ENCODE assay signal across 8 cellular contexts in the genomic region with DNA sequence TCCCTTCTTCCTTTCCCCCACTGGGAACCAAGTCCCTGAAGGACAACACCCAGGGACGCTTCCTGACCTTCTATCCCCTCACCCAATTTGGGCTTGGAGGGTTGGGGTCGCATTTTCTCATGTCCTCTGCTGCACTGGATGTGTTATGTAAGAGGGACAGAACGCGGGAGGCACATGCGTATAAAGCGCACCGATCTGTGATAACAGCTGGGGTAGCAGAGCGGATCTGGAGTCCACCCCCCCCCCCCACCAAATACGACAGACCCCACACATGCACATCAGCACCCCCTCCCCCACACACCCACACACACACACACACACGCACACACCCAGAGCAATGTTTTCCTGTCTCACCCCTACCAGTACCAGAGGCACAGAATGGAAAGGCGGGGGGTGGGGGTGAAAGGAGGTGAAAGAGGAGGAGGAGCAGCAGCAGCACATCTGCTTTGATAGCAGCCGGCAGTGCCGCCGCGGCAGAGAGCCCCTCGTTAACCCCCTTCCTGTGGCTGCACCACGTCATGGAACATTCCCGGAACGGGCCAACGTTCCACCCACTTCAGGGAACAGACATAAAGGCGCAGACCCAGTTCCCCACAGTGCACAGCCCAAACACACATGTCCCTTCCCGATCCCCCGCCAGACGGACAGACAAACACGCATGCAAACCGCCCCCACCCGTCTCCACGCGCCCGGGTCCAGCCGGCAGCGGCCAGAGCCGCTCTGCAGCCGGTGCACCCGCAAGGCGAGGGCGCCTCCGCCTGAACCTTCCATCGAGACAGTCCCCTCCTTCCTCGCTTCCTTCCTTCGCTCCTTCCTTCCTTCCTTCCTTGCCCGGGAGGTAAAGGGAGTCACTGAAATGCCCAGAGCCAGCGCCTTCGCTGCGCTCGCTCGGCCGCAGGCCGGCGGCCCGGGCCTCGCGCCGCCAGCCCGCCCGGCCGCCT. TPM values are rescaled to one million over a fixed set of nuclear protein-coding genes. Genes with fewer than 3 reads are reported as not detected.
DNase-seq lines count a peak whose midpoint lies in the region; ATAC-seq and TF ChIP-seq lines count a peak whose summit lies in the region.

No MANE protein-coding gene starts in this region.

- peak overlapping the region; percentile 95 for H3K4me3 ChIP-seq in SJSA1
- peak overlapping the region; percentile 82 to 95 for H3K4me3 ChIP-seq in gastroesophageal sphincter

- 0 to 2% methylated on average over 2 to 22 of the region's 57 CpGs for WGBS in gastroesophageal sphincter (ENCODE audit: low coverage in 1 of 2), 2 donors

- CTCF ChIA-PET in activated naive CD4-positive, alpha-beta T cell treated with anti-CD3 and anti-CD28 coated beads for 36 hours (lab: Charles Lee), result interaction anchor here (1.2 kb wide), 3 partner anchors 10 to 90 kb away, joined by 3 to 5 read pairs (median 5); no protein-coding TSS in a partner anchor

- H3K27me3 ChIP-seq in SJSA1 (replicated peaks) (no peaks in the 10 kb centered on the region), gastroesophageal sphincter (no peaks in the 10 kb centered on the region)

- peak; percentile 72 to 75 for TF ChIP-seq POLR2A in gastroesophageal sphincter (IDR thresholded peaks at IDR 0.05)

- H3K27ac Mint-ChIP-seq in activated naive CD4-positive, alpha-beta T cell treated with anti-CD3 and anti-CD28 coated beads for 36 hours, result peak overlapping the region; percentile 99

- H3K4me1 ChIP-seq in SJSA1 (replicated peaks), result peaks cover 24% of the 10 kb centered on the region
- H3K4me1 ChIP-seq in gastroesophageal sphincter, result peaks cover 0 to 40% (median 9%) of the 10 kb centered on the region in 3 donors

- H3K27ac ChIP-seq in SJSA1 (peak overlapping the region; percentile 93), gastroesophageal sphincter (peak overlapping the region; percentile 98 to 99 (median 98))

- TF ChIP-seq EP300 in gastroesophageal sphincter (IDR thresholded peaks at IDR 0.05), result peak; percentile 36

- no peaks in the 10 kb centered on the region for H3K9me3 Mint-ChIP-seq in activated naive CD4-positive, alpha-beta T cell treated with anti-CD3 and anti-CD28 coated beads for 36 hours

- no peak for TF ChIP-seq CTCF in gastroesophageal sphincter (IDR thresholded peaks at IDR 0.05)

- ATAC-seq in HG03354 (IDR thresholded peaks at IDR 0.05; ENCODE audit: poor library complexity, severe bottlenecking, unreplicated experiment) (peak; percentile 19), gastroesophageal sphincter (peak; percentile 48)

- H3K27me3 Mint-ChIP-seq in activated naive CD4-positive, alpha-beta T cell treated with anti-CD3 and anti-CD28 coated beads for 36 hours (ENCODE audit: low read depth), result no peaks in the 10 kb centered on the region

- peak overlapping the region; percentile 99 for H3K4me3 Mint-ChIP-seq in activated naive CD4-positive, alpha-beta T cell treated with anti-CD3 and anti-CD28 coated beads for 36 hours

- intact Hi-C loops in activated naive CD4-positive, alpha-beta T cell treated with anti-CD3 and anti-CD28 coated beads for 36 hours (cut with micrococcal nuclease), result loop anchor here (1.0 to 10.0 kb wide), 13 partner anchors 18 to 1460 kb away; a partner anchor contains a TSS

- H3K9me3 ChIP-seq in SJSA1 (replicated peaks) (0 out of 2 replicates have a peak, but pooled peaks cover 3% of the 10 kb centered on the region), gastroesophageal sphincter (no peaks in the 10 kb centered on the region)

- DNase-seq in GM04504 (ENCODE audit: low read depth), result peak; percentile 63
- peak; percentile 83 to 88 for DNase-seq in SJSA1 (ENCODE audit: low read depth in 1 of 2, low spot score in 2 of 2)
- DNase-seq in activated naive CD4-positive, alpha-beta T cell treated with anti-CD3 and anti-CD28 coated beads for 36 hours, result peak; percentile 96
- DNase-seq in nucleus accumbens (lab: John Stamatoyannopoulos, UW), result peak; percentile 19 to 88 (median 72)
- peak; percentile 73 for DNase-seq in superior temporal gyrus (ENCODE audit: extremely low spot score)
- DNase-seq in GDM1 (lab: John Stamatoyannopoulos, UW), result no peak

- peaks cover 9% of the 10 kb centered on the region for H3K36me3 Mint-ChIP-seq in activated naive CD4-positive, alpha-beta T cell treated with anti-CD3 and anti-CD28 coated beads for 36 hours (ENCODE audit: low read depth)

- peaks cover 15% of the 10 kb centered on the region for H3K36me3 ChIP-seq in SJSA1
- H3K36me3 ChIP-seq in gastroesophageal sphincter, result no peaks in the 10 kb centered on the region

- H3K4me1 Mint-ChIP-seq in activated naive CD4-positive, alpha-beta T cell treated with anti-CD3 and anti-CD28 coated beads for 36 hours (ENCODE audit: low read depth), result peaks cover 47% of the 10 kb centered on the region

RNA-seq across cellular contexts. Expression of a gene that starts 0.6 kb away (rescaled TPM):
- 3.2 and 8.3 TPM in 2 replicates for total RNA-seq in SJSA1 (2014; rRNA removed; shearing (Covaris generic))
- 10 to 100 TPM; 22.0 to 24.1 TPM for total RNA-seq in activated naive CD4-positive, alpha-beta T cell treated with anti-CD3 and anti-CD28 coated beads for 36 hours
- 10 to 100 TPM; 17.1 to 28.1 (median 24.9) TPM for total RNA-seq in gastroesophageal sphincter
